Comparison of ENCODE assay signal across 1 cellular context in genomic region chr10:22927163-22927562, GRCh38.
TF ChIP-seq lines count a peak whose summit lies in the region.

No MANE protein-coding gene starts in this region.

TF ChIP-seq in GM12878, 131 proteins besides CTCF, POLR2A, EP300 and RAD21:
- TF ChIP-seq MLLT1 (IDR thresholded peaks at IDR 0.05): no peak
